In the genomic region with DNA sequence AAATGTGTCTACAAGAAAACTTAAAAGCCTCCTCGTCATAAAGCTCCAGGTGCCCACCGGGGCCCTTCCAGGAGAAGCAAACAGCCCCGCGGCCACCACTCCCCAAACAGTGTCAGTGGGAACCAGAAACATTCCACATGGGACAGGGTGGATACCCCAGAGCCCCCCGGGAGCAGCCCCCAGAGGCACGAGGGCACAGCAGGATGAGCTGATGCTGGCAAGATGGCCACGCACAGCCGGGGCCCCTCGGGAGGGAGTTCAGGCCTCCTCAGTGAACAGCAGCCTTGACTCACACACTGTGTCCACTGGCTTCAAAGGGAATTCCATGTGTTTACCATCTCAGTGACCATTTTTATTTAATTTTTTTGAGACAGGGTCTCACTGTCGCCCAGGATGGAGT, we compare ENCODE assay signal across 1 cellular context.
TF ChIP-seq lines count a peak whose summit lies in the region.

No MANE protein-coding gene starts in this region.

TF ChIP-seq in HepG2, 621 proteins besides CTCF, POLR2A, EP300 and RAD21:
- TF ChIP-seq, protein P1, sequence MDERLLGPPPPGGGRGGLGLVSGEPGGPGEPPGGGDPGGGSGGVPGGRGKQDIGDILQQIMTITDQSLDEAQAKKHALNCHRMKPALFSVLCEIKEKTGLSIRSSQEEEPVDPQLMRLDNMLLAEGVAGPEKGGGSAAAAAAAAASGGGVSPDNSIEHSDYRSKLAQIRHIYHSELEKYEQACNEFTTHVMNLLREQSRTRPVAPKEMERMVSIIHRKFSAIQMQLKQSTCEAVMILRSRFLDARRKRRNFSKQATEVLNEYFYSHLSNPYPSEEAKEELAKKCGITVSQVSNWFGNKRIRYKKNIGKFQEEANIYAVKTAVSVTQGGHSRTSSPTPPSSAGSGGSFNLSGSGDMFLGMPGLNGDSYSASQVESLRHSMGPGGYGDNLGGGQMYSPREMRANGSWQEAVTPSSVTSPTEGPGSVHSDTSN (CRISPR knock-in tag; IDR thresholded peaks at IDR 0.05), result no peak
- TF ChIP-seq ATRX (CRISPR knock-in tag; IDR thresholded peaks at IDR 0.05; ENCODE audit: borderline replicate concordance), result no peak
- TF ChIP-seq ZBTB38 (CRISPR knock-in tag; IDR thresholded peaks at IDR 0.05), result no peak
